ENCODE assay signal across 1 cellular context in genomic region chr18:11591957-11592356, GRCh38.
TF ChIP-seq lines count a peak whose summit lies in the region.

No MANE protein-coding gene starts in this region.

TF ChIP-seq in H1, 55 proteins besides CTCF, POLR2A, EP300 and RAD21:
- TF ChIP-seq ATF3 (IDR thresholded peaks at IDR 0.05; ENCODE audit: insufficient read depth, low read depth, low read length) (no peak), CBX8 (IDR thresholded peaks at IDR 0.05; ENCODE audit: borderline replicate concordance, low read depth, low read length) (no peak), CHD1 (IDR thresholded peaks at IDR 0.05; ENCODE audit: low read depth, low read length) (no peak), SIRT6 (IDR thresholded peaks at IDR 0.05; ENCODE audit: low read length) (no peak), SP1 (IDR thresholded peaks at IDR 0.05; ENCODE audit: low read depth, low read length) (no peak), TBP (IDR thresholded peaks at IDR 0.05; ENCODE audit: low read depth, low read length) (no peak), CBX5 (IDR thresholded peaks at IDR 0.05; ENCODE audit: low read depth, low read length) (no peak), POLR2AphosphoS5 (IDR thresholded peaks at IDR 0.05; ENCODE audit: low read depth, low read length) (no peak), SRF (IDR thresholded peaks at IDR 0.05; ENCODE audit: low read depth, low read length) (no peak), MAFK (IDR thresholded peaks at IDR 0.05; ENCODE audit: low read depth, low read length) (no peak), RXRA (IDR thresholded peaks at IDR 0.05; ENCODE audit: insufficient read depth, low read depth, low read length) (no peak), ATF2 (IDR thresholded peaks at IDR 0.05; ENCODE audit: low read length) (no peak)
- TF ChIP-seq, protein P1, sequence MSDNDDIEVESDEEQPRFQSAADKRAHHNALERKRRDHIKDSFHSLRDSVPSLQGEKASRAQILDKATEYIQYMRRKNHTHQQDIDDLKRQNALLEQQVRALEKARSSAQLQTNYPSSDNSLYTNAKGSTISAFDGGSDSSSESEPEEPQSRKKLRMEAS (IDR thresholded peaks at IDR 0.05): no peak
- TF ChIP-seq, protein P2, sequence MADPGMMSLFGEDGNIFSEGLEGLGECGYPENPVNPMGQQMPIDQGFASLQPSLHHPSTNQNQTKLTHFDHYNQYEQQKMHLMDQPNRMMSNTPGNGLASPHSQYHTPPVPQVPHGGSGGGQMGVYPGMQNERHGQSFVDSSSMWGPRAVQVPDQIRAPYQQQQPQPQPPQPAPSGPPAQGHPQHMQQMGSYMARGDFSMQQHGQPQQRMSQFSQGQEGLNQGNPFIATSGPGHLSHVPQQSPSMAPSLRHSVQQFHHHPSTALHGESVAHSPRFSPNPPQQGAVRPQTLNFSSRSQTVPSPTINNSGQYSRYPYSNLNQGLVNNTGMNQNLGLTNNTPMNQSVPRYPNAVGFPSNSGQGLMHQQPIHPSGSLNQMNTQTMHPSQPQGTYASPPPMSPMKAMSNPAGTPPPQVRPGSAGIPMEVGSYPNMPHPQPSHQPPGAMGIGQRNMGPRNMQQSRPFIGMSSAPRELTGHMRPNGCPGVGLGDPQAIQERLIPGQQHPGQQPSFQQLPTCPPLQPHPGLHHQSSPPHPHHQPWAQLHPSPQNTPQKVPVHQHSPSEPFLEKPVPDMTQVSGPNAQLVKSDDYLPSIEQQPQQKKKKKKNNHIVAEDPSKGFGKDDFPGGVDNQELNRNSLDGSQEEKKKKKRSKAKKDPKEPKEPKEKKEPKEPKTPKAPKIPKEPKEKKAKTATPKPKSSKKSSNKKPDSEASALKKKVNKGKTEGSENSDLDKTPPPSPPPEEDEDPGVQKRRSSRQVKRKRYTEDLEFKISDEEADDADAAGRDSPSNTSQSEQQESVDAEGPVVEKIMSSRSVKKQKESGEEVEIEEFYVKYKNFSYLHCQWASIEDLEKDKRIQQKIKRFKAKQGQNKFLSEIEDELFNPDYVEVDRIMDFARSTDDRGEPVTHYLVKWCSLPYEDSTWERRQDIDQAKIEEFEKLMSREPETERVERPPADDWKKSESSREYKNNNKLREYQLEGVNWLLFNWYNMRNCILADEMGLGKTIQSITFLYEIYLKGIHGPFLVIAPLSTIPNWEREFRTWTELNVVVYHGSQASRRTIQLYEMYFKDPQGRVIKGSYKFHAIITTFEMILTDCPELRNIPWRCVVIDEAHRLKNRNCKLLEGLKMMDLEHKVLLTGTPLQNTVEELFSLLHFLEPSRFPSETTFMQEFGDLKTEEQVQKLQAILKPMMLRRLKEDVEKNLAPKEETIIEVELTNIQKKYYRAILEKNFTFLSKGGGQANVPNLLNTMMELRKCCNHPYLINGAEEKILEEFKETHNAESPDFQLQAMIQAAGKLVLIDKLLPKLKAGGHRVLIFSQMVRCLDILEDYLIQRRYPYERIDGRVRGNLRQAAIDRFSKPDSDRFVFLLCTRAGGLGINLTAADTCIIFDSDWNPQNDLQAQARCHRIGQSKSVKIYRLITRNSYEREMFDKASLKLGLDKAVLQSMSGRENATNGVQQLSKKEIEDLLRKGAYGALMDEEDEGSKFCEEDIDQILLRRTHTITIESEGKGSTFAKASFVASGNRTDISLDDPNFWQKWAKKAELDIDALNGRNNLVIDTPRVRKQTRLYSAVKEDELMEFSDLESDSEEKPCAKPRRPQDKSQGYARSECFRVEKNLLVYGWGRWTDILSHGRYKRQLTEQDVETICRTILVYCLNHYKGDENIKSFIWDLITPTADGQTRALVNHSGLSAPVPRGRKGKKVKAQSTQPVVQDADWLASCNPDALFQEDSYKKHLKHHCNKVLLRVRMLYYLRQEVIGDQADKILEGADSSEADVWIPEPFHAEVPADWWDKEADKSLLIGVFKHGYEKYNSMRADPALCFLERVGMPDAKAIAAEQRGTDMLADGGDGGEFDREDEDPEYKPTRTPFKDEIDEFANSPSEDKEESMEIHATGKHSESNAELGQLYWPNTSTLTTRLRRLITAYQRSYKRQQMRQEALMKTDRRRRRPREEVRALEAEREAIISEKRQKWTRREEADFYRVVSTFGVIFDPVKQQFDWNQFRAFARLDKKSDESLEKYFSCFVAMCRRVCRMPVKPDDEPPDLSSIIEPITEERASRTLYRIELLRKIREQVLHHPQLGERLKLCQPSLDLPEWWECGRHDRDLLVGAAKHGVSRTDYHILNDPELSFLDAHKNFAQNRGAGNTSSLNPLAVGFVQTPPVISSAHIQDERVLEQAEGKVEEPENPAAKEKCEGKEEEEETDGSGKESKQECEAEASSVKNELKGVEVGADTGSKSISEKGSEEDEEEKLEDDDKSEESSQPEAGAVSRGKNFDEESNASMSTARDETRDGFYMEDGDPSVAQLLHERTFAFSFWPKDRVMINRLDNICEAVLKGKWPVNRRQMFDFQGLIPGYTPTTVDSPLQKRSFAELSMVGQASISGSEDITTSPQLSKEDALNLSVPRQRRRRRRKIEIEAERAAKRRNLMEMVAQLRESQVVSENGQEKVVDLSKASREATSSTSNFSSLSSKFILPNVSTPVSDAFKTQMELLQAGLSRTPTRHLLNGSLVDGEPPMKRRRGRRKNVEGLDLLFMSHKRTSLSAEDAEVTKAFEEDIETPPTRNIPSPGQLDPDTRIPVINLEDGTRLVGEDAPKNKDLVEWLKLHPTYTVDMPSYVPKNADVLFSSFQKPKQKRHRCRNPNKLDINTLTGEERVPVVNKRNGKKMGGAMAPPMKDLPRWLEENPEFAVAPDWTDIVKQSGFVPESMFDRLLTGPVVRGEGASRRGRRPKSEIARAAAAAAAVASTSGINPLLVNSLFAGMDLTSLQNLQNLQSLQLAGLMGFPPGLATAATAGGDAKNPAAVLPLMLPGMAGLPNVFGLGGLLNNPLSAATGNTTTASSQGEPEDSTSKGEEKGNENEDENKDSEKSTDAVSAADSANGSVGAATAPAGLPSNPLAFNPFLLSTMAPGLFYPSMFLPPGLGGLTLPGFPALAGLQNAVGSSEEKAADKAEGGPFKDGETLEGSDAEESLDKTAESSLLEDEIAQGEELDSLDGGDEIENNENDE (IDR thresholded peaks at IDR 0.05; ENCODE audit: insufficient replicate concordance, low read length): no peak
